ENCODE assay signal across 34 cellular contexts in the genomic region with DNA sequence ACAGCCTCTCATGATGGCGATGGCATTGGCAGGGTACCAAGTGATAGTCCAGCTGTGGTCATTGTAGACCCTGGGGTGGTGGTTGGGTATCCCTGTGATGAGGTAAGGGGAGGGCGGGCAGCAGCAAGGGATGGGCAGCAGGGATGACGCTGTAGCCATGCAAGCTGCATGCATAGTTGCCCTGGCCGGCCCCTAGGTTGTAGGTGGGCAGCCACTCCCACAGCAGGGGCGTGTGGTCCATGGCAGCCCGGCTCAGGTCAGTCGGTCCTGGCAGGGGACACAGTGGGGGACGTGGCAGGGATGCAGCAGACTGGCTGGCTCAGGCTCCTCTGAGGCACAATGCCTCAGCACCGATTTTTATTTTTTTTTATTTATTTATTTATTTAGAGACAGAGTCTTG. TPM values are rescaled to one million over a fixed set of nuclear protein-coding genes. Genes with fewer than 3 reads are reported as not detected.
"Had no signal": no experiment of that assay in that cellular context is flagged by ENCODE, and none has a peak within 500 bp of the region (broad histone marks: within the 10 kb centered on the region; RNA-seq: fewer than 3 reads in every experiment).

No MANE protein-coding gene starts in this region.

- H3K27ac ChIP-seq: left lung, lower lobe of right lung, neural progenitor cell, neutrophil, ovary, prostate gland, skin epidermis, stomach, testis, thyroid gland, transverse colon, upper lobe of left lung had no signal

- H3K27me3 ChIP-seq: left lung, neural progenitor cell, neutrophil, ovary, stomach, testis, thyroid gland, transverse colon, upper lobe of left lung had no signal

- H3K4me3 Mint-ChIP-seq: immature natural killer cell; mesothelial cell of epicardium; naive B cell; natural killer cell; nephron progenitor cell; neural progenitor cell; stimulated activated naive B cell treated with anti-CD40 and anti-IgM and Interleukin-4, amounts not matched to agents 10 μg/mL and 1 μg/mL and 100 μg/mL, for 72 hours had no signal

- H3K4me1 ChIP-seq: lower lobe of right lung, neural progenitor cell, testis, thyroid gland, transverse colon, upper lobe of left lung had no signal

- ATAC-seq: left colon; left lung; lower lobe of right lung; natural killer cell; right cardiac atrium; sciatic nerve; stimulated activated naive B cell treated with anti-CD40 and anti-IgM and Interleukin-4, amounts not matched to agents 10 μg/mL and 1 μg/mL and 100 μg/mL, for 72 hours; stimulated activated naive CD8-positive, alpha-beta T cell treated with anti-CD3 and anti-CD28 coated beads, Interleukin-15, Interleukin-2, amounts not matched to agents 100 U/mL and 50 U/mL, for 24 hours had no signal

- H3K4me3 ChIP-seq: left lung, lower lobe of right lung, neural progenitor cell, ovary, prostate gland, skin epidermis, stomach, testis, thyroid gland, transverse colon, upper lobe of left lung had no signal

- H3K27me3 Mint-ChIP-seq: naive B cell; stimulated activated naive B cell treated with anti-CD40 and anti-IgM and Interleukin-4, amounts not matched to agents 10 μg/mL and 1 μg/mL and 100 μg/mL, for 72 hours had no signal

- H3K9me3 Mint-ChIP-seq: immature natural killer cell; mesothelial cell of epicardium; naive B cell; natural killer cell; nephron progenitor cell; neural progenitor cell; stimulated activated naive B cell treated with anti-CD40 and anti-IgM and Interleukin-4, amounts not matched to agents 10 μg/mL and 1 μg/mL and 100 μg/mL, for 72 hours had no signal

- H3K27ac Mint-ChIP-seq: immature natural killer cell; mesothelial cell of epicardium; naive B cell; natural killer cell; nephron progenitor cell; neural progenitor cell; stimulated activated naive B cell treated with anti-CD40 and anti-IgM and Interleukin-4, amounts not matched to agents 10 μg/mL and 1 μg/mL and 100 μg/mL, for 72 hours had no signal

- H3K36me3 Mint-ChIP-seq: immature natural killer cell; mesothelial cell of epicardium; naive B cell; natural killer cell; neural progenitor cell; stimulated activated naive B cell treated with anti-CD40 and anti-IgM and Interleukin-4, amounts not matched to agents 10 μg/mL and 1 μg/mL and 100 μg/mL, for 72 hours had no signal

- H3K4me1 Mint-ChIP-seq: immature natural killer cell, natural killer cell, neural progenitor cell had no signal

- DNase-seq: hypothalamus; immature natural killer cell; kidney; left colon; left lung; lower lobe of right lung; mammary epithelial cell; mesenchymal stem cell; naive B cell; natural killer cell; nephron progenitor cell; occipital lobe; ovary; posterior cingulate gyrus; retina; right cardiac atrium; stimulated activated CD4-positive, alpha-beta T cell treated with anti-CD3 and anti-CD28 coated beads, Interleukin-12 subunit alpha, Interleukin-12 subunit beta, amount 100 ng/mL, for 4 hours; stimulated activated CD4-positive, alpha-beta T cell treated with anti-CD3 and anti-CD28 coated beads, Interleukin-15, amount 100 ng/mL, for 24 hours; stimulated activated CD4-positive, alpha-beta T cell treated with anti-CD3 and anti-CD28 coated beads, Interleukin-2, amount 100 ng/mL, for 24 hours; stimulated activated CD4-positive, alpha-beta T cell treated with anti-CD3 and anti-CD28 coated beads, Interleukin-4, amount 100 ng/mL, for 1 hour; stimulated activated naive B cell treated with anti-CD40 and anti-IgM and Interleukin-4, amounts not matched to agents 10 μg/mL and 1 μg/mL and 100 μg/mL, for 72 hours; stimulated activated naive CD8-positive, alpha-beta T cell treated with anti-CD3 and anti-CD28 coated beads, Interleukin-15, Interleukin-2, amounts not matched to agents 100 U/mL and 50 U/mL, for 24 hours; stomach; testis; thyroid gland; transverse colon; upper lobe of left lung had no signal

- H3K9me3 ChIP-seq: left lung, lower lobe of right lung, neutrophil, ovary, prostate gland, stomach, testis, thyroid gland, transverse colon, upper lobe of left lung had no signal

- H3K36me3 ChIP-seq: left lung, lower lobe of right lung, neural progenitor cell, neutrophil, ovary, prostate gland, thyroid gland, transverse colon, upper lobe of left lung had no signal

RNA-seq across cellular contexts. Expression of a gene that starts 8.7 kb away (rescaled TPM):
- total RNA-seq: mononuclear cell had no signal
